ENCODE assay signal across 1 cellular context in the genomic region with DNA sequence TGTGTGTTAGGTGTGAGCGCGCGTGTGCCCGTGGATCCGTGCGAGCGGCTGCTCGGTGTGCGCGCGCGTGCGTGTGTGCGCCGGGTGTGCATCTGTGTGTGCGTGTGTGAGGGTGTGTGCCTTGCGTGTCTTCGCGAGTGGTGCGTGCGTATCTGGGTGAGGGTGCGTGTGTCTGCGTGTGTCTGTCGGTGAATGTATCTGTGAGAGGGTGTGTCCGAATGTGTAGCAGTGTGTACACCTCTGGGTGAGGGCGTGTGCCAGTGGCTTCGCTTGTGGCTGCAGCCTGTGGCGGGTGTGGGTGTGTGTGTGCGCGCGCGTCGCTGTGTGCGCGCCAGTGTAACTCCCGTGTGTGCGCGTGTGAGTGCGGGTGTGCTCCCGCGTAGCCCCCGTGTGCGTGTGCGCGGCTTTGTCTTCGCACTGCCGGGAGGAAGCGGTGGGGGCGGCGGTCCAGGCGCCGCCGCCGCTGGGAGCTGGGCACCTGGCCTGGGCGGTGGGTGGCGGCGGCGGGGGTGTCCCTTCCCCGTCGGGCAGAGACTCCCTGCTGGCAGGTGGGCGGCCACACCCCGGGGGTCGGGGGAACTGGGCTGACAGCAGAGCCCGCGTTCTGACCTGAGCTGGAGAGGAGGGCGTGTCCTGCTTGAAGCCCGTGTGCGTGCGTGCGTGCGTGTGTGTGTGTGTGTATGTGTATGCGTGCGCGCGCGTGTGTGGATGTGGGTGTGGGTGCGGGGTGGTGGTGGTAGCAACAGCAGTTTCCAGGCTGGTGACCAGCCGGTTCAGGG.
TF ChIP-seq lines count a peak whose summit lies in the region.

No MANE protein-coding gene starts in this region.

TF ChIP-seq in HepG2, 621 proteins besides CTCF, POLR2A, EP300 and RAD21 (continued from another document and continues in another):
- TF ChIP-seq, protein P1, sequence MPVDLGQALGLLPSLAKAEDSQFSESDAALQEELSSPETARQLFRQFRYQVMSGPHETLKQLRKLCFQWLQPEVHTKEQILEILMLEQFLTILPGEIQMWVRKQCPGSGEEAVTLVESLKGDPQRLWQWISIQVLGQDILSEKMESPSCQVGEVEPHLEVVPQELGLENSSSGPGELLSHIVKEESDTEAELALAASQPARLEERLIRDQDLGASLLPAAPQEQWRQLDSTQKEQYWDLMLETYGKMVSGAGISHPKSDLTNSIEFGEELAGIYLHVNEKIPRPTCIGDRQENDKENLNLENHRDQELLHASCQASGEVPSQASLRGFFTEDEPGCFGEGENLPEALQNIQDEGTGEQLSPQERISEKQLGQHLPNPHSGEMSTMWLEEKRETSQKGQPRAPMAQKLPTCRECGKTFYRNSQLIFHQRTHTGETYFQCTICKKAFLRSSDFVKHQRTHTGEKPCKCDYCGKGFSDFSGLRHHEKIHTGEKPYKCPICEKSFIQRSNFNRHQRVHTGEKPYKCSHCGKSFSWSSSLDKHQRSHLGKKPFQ (CRISPR knock-in tag; IDR thresholded peaks at IDR 0.05; ENCODE audit: insufficient replicate concordance) = no peak
- TF ChIP-seq CCDC6 (CRISPR knock-in tag; IDR thresholded peaks at IDR 0.05) (0 out of 2 replicates have a peak, but pooled peaks have one; percentile 13), REPIN1 (CRISPR knock-in tag; IDR thresholded peaks at IDR 0.05; ENCODE audit: borderline replicate concordance, low read depth) (no peak), ZNF598 (CRISPR knock-in tag; IDR thresholded peaks at IDR 0.05; ENCODE audit: borderline replicate concordance) (0 out of 2 replicates have a peak, but pooled peaks have one; percentile 26), ZNF230 (CRISPR knock-in tag; IDR thresholded peaks at IDR 0.05) (0 out of 2 replicates have a peak, but pooled peaks have one; percentile 44), ZNF382 (CRISPR knock-in tag; IDR thresholded peaks at IDR 0.05; ENCODE audit: borderline replicate concordance) (no peak), ZNF20 (CRISPR knock-in tag; IDR thresholded peaks at IDR 0.05) (no peak), ZNF674 (CRISPR knock-in tag; IDR thresholded peaks at IDR 0.05; ENCODE audit: low read depth) (0 out of 2 replicates have a peak, but pooled peaks have one; percentile 25), GABPA (IDR thresholded peaks at IDR 0.05; ENCODE audit: low read depth, low read length) (no peak), GABPA (CRISPR knock-in tag; IDR thresholded peaks at IDR 0.05; ENCODE audit: low read depth) (no peak), TBL1XR1 (IDR thresholded peaks at IDR 0.05; ENCODE audit: borderline replicate concordance, low read length, partially characterized antibody) (no peak), NFKBIZ (CRISPR knock-in tag; IDR thresholded peaks at IDR 0.05) (no peak), NFKB2 (CRISPR knock-in tag; IDR thresholded peaks at IDR 0.05; ENCODE audit: borderline replicate concordance) (no peak), ZSCAN30 (CRISPR knock-in tag; IDR thresholded peaks at IDR 0.05) (no peak), MBNL3 (CRISPR knock-in tag; conservative IDR thresholded peaks at IDR 0.05) (no peak), TCF12 (IDR thresholded peaks at IDR 0.05) (no peak), TCF12 (CRISPR knock-in tag; IDR thresholded peaks at IDR 0.05) (no peak), THAP11 (CRISPR knock-in tag; IDR thresholded peaks at IDR 0.05) (no peak), WIZ (CRISPR knock-in tag; IDR thresholded peaks at IDR 0.05) (no peak), MEIS1 (CRISPR knock-in tag; IDR thresholded peaks at IDR 0.05; ENCODE audit: borderline replicate concordance) (0 out of 2 replicates have a peak, but pooled peaks have one; percentile 51), SSRP1 (CRISPR knock-in tag; IDR thresholded peaks at IDR 0.05) (no peak), CBX1 (IDR thresholded peaks at IDR 0.05; ENCODE audit: low read depth) (no peak), YY1 (IDR thresholded peaks at IDR 0.05; ENCODE audit: insufficient read depth, insufficient replicate concordance, low read depth, low read length) (no peak), GATA4 (IDR thresholded peaks at IDR 0.05; ENCODE audit: borderline replicate concordance, low read depth) (no peak), SMC3 (IDR thresholded peaks at IDR 0.05; ENCODE audit: low read length) (no peak), PITX1 (CRISPR knock-in tag; IDR thresholded peaks at IDR 0.05) (no peak), ZFP82 (CRISPR knock-in tag; IDR thresholded peaks at IDR 0.05; ENCODE audit: borderline replicate concordance) (no peak), KMT2B (CRISPR knock-in tag; IDR thresholded peaks at IDR 0.05) (no peak), FOXO1 (CRISPR knock-in tag; IDR thresholded peaks at IDR 0.05) (peak; percentile 10; the same call in 1 of the 2 replicates), SIX1 (CRISPR knock-in tag; IDR thresholded peaks at IDR 0.05; ENCODE audit: borderline replicate concordance) (no peak), TSC22D2 (CRISPR knock-in tag; IDR thresholded peaks at IDR 0.05; ENCODE audit: borderline replicate concordance) (no peak), HNF4G (IDR thresholded peaks at IDR 0.05; ENCODE audit: borderline replicate concordance, low read depth, low read length) (no peak), HNF4G (CRISPR knock-in tag; IDR thresholded peaks at IDR 0.05; ENCODE audit: borderline replicate concordance, low read depth) (no peak), FOXJ3 (CRISPR knock-in tag; IDR thresholded peaks at IDR 0.05; ENCODE audit: borderline replicate concordance) (no peak)
- TF ChIP-seq, protein P2, sequence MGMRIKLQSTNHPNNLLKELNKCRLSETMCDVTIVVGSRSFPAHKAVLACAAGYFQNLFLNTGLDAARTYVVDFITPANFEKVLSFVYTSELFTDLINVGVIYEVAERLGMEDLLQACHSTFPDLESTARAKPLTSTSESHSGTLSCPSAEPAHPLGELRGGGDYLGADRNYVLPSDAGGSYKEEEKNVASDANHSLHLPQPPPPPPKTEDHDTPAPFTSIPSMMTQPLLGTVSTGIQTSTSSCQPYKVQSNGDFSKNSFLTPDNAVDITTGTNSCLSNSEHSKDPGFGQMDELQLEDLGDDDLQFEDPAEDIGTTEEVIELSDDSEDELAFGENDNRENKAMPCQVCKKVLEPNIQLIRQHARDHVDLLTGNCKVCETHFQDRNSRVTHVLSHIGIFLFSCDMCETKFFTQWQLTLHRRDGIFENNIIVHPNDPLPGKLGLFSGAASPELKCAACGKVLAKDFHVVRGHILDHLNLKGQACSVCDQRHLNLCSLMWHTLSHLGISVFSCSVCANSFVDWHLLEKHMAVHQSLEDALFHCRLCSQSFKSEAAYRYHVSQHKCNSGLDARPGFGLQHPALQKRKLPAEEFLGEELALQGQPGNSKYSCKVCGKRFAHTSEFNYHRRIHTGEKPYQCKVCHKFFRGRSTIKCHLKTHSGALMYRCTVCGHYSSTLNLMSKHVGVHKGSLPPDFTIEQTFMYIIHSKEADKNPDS (CRISPR knock-in tag; IDR thresholded peaks at IDR 0.05) = no peak
- TF ChIP-seq, protein P3, sequence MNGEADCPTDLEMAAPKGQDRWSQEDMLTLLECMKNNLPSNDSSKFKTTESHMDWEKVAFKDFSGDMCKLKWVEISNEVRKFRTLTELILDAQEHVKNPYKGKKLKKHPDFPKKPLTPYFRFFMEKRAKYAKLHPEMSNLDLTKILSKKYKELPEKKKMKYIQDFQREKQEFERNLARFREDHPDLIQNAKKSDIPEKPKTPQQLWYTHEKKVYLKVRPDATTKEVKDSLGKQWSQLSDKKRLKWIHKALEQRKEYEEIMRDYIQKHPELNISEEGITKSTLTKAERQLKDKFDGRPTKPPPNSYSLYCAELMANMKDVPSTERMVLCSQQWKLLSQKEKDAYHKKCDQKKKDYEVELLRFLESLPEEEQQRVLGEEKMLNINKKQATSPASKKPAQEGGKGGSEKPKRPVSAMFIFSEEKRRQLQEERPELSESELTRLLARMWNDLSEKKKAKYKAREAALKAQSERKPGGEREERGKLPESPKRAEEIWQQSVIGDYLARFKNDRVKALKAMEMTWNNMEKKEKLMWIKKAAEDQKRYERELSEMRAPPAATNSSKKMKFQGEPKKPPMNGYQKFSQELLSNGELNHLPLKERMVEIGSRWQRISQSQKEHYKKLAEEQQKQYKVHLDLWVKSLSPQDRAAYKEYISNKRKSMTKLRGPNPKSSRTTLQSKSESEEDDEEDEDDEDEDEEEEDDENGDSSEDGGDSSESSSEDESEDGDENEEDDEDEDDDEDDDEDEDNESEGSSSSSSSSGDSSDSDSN (CRISPR knock-in tag; IDR thresholded peaks at IDR 0.05) = 0 out of 2 replicates have a peak, but pooled peaks have one; percentile 51
- TF ChIP-seq, protein P4, sequence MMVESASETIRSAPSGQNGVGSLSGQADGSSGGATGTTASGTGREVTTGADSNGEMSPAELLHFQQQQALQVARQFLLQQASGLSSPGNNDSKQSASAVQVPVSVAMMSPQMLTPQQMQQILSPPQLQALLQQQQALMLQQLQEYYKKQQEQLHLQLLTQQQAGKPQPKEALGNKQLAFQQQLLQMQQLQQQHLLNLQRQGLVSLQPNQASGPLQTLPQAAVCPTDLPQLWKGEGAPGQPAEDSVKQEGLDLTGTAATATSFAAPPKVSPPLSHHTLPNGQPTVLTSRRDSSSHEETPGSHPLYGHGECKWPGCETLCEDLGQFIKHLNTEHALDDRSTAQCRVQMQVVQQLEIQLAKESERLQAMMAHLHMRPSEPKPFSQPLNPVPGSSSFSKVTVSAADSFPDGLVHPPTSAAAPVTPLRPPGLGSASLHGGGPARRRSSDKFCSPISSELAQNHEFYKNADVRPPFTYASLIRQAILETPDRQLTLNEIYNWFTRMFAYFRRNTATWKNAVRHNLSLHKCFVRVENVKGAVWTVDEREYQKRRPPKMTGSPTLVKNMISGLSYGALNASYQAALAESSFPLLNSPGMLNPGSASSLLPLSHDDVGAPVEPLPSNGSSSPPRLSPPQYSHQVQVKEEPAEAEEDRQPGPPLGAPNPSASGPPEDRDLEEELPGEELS (CRISPR knock-in tag; IDR thresholded peaks at IDR 0.05) = no peak
- TF ChIP-seq, protein P5, sequence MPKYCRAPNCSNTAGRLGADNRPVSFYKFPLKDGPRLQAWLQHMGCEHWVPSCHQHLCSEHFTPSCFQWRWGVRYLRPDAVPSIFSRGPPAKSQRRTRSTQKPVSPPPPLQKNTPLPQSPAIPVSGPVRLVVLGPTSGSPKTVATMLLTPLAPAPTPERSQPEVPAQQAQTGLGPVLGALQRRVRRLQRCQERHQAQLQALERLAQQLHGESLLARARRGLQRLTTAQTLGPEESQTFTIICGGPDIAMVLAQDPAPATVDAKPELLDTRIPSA (CRISPR knock-in tag; IDR thresholded peaks at IDR 0.05; ENCODE audit: borderline replicate concordance) = no peak
- TF ChIP-seq, protein P6, sequence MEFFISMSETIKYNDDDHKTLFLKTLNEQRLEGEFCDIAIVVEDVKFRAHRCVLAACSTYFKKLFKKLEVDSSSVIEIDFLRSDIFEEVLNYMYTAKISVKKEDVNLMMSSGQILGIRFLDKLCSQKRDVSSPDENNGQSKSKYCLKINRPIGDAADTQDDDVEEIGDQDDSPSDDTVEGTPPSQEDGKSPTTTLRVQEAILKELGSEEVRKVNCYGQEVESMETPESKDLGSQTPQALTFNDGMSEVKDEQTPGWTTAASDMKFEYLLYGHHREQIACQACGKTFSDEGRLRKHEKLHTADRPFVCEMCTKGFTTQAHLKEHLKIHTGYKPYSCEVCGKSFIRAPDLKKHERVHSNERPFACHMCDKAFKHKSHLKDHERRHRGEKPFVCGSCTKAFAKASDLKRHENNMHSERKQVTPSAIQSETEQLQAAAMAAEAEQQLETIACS (CRISPR knock-in tag; IDR thresholded peaks at IDR 0.05) = 0 out of 2 replicates have a peak, but pooled peaks have one; percentile 39
- TF ChIP-seq, protein P7, sequence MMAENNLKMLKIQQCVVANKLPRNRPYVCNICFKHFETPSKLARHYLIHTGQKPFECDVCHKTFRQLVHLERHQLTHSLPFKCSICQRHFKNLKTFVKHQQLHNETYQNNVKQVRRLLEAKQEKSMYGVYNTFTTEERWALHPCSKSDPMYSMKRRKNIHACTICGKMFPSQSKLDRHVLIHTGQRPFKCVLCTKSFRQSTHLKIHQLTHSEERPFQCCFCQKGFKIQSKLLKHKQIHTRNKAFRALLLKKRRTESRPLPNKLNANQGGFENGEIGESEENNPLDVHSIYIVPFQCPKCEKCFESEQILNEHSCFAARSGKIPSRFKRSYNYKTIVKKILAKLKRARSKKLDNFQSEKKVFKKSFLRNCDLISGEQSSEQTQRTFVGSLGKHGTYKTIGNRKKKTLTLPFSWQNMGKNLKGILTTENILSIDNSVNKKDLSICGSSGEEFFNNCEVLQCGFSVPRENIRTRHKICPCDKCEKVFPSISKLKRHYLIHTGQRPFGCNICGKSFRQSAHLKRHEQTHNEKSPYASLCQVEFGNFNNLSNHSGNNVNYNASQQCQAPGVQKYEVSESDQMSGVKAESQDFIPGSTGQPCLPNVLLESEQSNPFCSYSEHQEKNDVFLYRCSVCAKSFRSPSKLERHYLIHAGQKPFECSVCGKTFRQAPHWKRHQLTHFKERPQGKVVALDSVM (CRISPR knock-in tag; IDR thresholded peaks at IDR 0.05) = no peak
- TF ChIP-seq, protein P8, sequence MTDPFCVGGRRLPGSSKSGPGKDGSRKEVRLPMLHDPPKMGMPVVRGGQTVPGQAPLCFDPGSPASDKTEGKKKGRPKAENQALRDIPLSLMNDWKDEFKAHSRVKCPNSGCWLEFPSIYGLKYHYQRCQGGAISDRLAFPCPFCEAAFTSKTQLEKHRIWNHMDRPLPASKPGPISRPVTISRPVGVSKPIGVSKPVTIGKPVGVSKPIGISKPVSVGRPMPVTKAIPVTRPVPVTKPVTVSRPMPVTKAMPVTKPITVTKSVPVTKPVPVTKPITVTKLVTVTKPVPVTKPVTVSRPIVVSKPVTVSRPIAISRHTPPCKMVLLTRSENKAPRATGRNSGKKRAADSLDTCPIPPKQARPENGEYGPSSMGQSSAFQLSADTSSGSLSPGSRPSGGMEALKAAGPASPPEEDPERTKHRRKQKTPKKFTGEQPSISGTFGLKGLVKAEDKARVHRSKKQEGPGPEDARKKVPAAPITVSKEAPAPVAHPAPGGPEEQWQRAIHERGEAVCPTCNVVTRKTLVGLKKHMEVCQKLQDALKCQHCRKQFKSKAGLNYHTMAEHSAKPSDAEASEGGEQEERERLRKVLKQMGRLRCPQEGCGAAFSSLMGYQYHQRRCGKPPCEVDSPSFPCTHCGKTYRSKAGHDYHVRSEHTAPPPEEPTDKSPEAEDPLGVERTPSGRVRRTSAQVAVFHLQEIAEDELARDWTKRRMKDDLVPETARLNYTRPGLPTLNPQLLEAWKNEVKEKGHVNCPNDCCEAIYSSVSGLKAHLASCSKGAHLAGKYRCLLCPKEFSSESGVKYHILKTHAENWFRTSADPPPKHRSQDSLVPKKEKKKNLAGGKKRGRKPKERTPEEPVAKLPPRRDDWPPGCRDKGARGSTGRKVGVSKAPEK (CRISPR knock-in tag; IDR thresholded peaks at IDR 0.05; ENCODE audit: borderline replicate concordance) = no peak
- TF ChIP-seq, protein P9, sequence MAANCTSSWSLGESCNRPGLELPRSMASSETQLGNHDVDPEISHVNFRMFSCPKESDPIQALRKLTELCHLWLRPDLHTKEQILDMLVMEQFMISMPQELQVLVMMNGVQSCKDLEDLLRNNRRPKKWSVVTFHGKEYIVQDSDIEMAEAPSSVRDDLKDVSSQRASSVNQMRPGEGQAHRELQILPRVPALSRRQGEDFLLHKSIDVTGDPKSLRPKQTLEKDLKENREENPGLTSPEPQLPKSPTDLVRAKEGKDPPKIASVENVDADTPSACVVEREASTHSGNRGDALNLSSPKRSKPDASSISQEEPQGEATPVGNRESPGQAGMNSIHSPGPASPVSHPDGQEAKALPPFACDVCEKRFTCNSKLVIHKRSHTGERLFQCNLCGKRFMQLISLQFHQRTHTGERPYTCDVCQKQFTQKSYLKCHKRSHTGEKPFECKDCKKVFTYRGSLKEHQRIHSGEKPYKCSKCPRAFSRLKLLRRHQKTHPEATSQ (CRISPR knock-in tag; IDR thresholded peaks at IDR 0.05; ENCODE audit: borderline replicate concordance) = no peak
